29 cellular contexts compared by ENCODE assay signal in genomic region chr9:72297516-72297915, GRCh38.
"Had no signal": no experiment of that assay in that cellular context is flagged by ENCODE, and none has a peak within 500 bp of the region (broad histone marks: within the 10 kb centered on the region; RNA-seq: fewer than 3 reads in every experiment).

No MANE protein-coding gene starts in this region.

- H3K27me3 ChIP-seq: ascending aorta, brain microvascular endothelial cell, gastrocnemius medialis, pancreas, sigmoid colon, suprapubic skin, tibial artery had no signal

- H3K36me3 ChIP-seq: ascending aorta, brain microvascular endothelial cell, gastrocnemius medialis, pancreas, prostate gland, sigmoid colon, suprapubic skin, tibial artery had no signal

- ATAC-seq: activated CD4-positive, alpha-beta T cell treated with anti-CD3 and anti-CD28 coated beads for 36 hours; effector memory CD8-positive, alpha-beta T cell; gastrocnemius medialis; left colon; naive thymus-derived CD4-positive, alpha-beta T cell; pancreas; stimulated activated naive B cell treated with anti-CD40 and anti-IgM and Interleukin-4, amounts not matched to agents 10 μg/mL and 1 μg/mL and 100 μg/mL, for 72 hours; T-cell had no signal

- H3K36me3 Mint-ChIP-seq: mesothelial cell of epicardium; stimulated activated naive B cell treated with anti-CD40 and anti-IgM and Interleukin-4, amounts not matched to agents 10 μg/mL and 1 μg/mL and 100 μg/mL, for 72 hours; T-cell had no signal

- H3K4me3 Mint-ChIP-seq: activated CD4-positive, alpha-beta T cell treated with anti-CD3 and anti-CD28 coated beads for 36 hours; activated naive CD4-positive, alpha-beta T cell treated with anti-CD3 and anti-CD28 coated beads for 36 hours; activated naive CD8-positive, alpha-beta T cell treated with anti-CD3 and anti-CD28 coated beads, Interleukin-2, amount 10 ng/mL, durations not matched to agents 7 days and 5 days; activated T-helper 1 cell treated with anti-CD3 and anti-CD28 coated beads, Interleukin-12 subunit alpha, Interleukin-12 subunit beta, Interleukin-2, Interleukin-4 antibody, amounts not matched to agents 30 ng/mL and 10 ng/mL and 1 ng/mL, durations not matched to agents 14 hours and 24 hours and 36 hours; effector memory CD8-positive, alpha-beta T cell; mesothelial cell of epicardium; naive thymus-derived CD4-positive, alpha-beta T cell; neural crest cell; stimulated activated naive B cell treated with anti-CD40 and anti-IgM and Interleukin-4, amounts not matched to agents 10 μg/mL and 1 μg/mL and 100 μg/mL, for 72 hours; T-cell had no signal

- H3K4me2 ChIP-seq: smooth muscle cell had no signal

- H3K4me3 ChIP-seq: ascending aorta, coronary artery, gastrocnemius medialis, pancreas, prostate gland, sigmoid colon, smooth muscle cell, suprapubic skin, tibial artery had no signal

- H3K27ac Mint-ChIP-seq: activated CD4-positive, alpha-beta T cell treated with anti-CD3 and anti-CD28 coated beads for 36 hours; activated naive CD4-positive, alpha-beta T cell treated with anti-CD3 and anti-CD28 coated beads for 36 hours; activated naive CD8-positive, alpha-beta T cell treated with anti-CD3 and anti-CD28 coated beads, Interleukin-2, amount 10 ng/mL, durations not matched to agents 7 days and 5 days; activated T-helper 1 cell treated with anti-CD3 and anti-CD28 coated beads, Interleukin-12 subunit alpha, Interleukin-12 subunit beta, Interleukin-2, Interleukin-4 antibody, amounts not matched to agents 30 ng/mL and 10 ng/mL and 1 ng/mL, durations not matched to agents 14 hours and 24 hours and 36 hours; effector memory CD8-positive, alpha-beta T cell; mesothelial cell of epicardium; naive thymus-derived CD4-positive, alpha-beta T cell; stimulated activated naive B cell treated with anti-CD40 and anti-IgM and Interleukin-4, amounts not matched to agents 10 μg/mL and 1 μg/mL and 100 μg/mL, for 72 hours; T-cell had no signal

- H3K9me3 Mint-ChIP-seq: activated naive CD4-positive, alpha-beta T cell treated with anti-CD3 and anti-CD28 coated beads for 36 hours; effector memory CD8-positive, alpha-beta T cell; mesothelial cell of epicardium; neural crest cell; stimulated activated naive B cell treated with anti-CD40 and anti-IgM and Interleukin-4, amounts not matched to agents 10 μg/mL and 1 μg/mL and 100 μg/mL, for 72 hours; T-cell had no signal

- H3K9me3 ChIP-seq: ascending aorta, gastrocnemius medialis, pancreas, prostate gland, sigmoid colon, suprapubic skin, tibial artery had no signal

- FAIRE-seq: pancreas had no signal

- DNase-seq: activated CD4-positive, alpha-beta T cell treated with anti-CD3 and anti-CD28 coated beads for 36 hours; activated CD4-positive, CD25-positive, alpha-beta regulatory T cell; activated effector memory CD4-positive, alpha-beta T cell treated with anti-CD3 and anti-CD28 coated beads, Interleukin-2, amount 50 U/mL, for 16 hours; activated naive CD4-positive, alpha-beta T cell treated with anti-CD3 and anti-CD28 coated beads for 36 hours; activated naive CD8-positive, alpha-beta T cell treated with anti-CD3 and anti-CD28 coated beads, Interleukin-2, amount 10 ng/mL, durations not matched to agents 7 days and 5 days; activated T-cell treated with anti-CD3 and anti-CD28 coated beads for 4 hours; brain microvascular endothelial cell; effector memory CD8-positive, alpha-beta T cell; erythroblast; gastrocnemius medialis; glutamatergic neuron; islet precursor cell; left colon; mammary epithelial cell; naive thymus-derived CD4-positive, alpha-beta T cell; pancreas; sigmoid colon; stimulated activated CD4-positive, alpha-beta T cell treated with anti-CD3 and anti-CD28 coated beads, Interleukin-1b, Interleukin-23, amount 100 ng/mL, for 48 hours; stimulated activated naive B cell treated with anti-CD40 and anti-IgM and Interleukin-4, amounts not matched to agents 10 μg/mL and 1 μg/mL and 100 μg/mL, for 72 hours; T-cell; tibial artery had no signal

- H3K4me1 ChIP-seq: ascending aorta, prostate gland had no signal

- H3K27ac ChIP-seq: ascending aorta, brain microvascular endothelial cell, coronary artery, gastrocnemius medialis, pancreas, prostate gland, sigmoid colon, suprapubic skin, tibial artery had no signal

- H3K27me3 Mint-ChIP-seq: activated CD4-positive, alpha-beta T cell treated with anti-CD3 and anti-CD28 coated beads for 36 hours; stimulated activated naive B cell treated with anti-CD40 and anti-IgM and Interleukin-4, amounts not matched to agents 10 μg/mL and 1 μg/mL and 100 μg/mL, for 72 hours; T-cell had no signal

- H3K4me1 Mint-ChIP-seq: neural crest cell had no signal
